1 cellular context compared by ENCODE assay signal in genomic region chr14:99603965-99604765, GRCh38.
TF ChIP-seq lines count a peak whose summit lies in the region.

CCDC85C (minus strand) TSS chr14:99604207; CDS start chr14:99603959, 248 bp downstream.

TF ChIP-seq in HepG2, 621 proteins besides CTCF, POLR2A, EP300 and RAD21 (continued from another document and continues in another):
- TF ChIP-seq ZFP1 (CRISPR knock-in tag; IDR thresholded peaks at IDR 0.05): no peak
- no peak for TF ChIP-seq ZNF619 (CRISPR knock-in tag; IDR thresholded peaks at IDR 0.05)
- TF ChIP-seq, protein P1, sequence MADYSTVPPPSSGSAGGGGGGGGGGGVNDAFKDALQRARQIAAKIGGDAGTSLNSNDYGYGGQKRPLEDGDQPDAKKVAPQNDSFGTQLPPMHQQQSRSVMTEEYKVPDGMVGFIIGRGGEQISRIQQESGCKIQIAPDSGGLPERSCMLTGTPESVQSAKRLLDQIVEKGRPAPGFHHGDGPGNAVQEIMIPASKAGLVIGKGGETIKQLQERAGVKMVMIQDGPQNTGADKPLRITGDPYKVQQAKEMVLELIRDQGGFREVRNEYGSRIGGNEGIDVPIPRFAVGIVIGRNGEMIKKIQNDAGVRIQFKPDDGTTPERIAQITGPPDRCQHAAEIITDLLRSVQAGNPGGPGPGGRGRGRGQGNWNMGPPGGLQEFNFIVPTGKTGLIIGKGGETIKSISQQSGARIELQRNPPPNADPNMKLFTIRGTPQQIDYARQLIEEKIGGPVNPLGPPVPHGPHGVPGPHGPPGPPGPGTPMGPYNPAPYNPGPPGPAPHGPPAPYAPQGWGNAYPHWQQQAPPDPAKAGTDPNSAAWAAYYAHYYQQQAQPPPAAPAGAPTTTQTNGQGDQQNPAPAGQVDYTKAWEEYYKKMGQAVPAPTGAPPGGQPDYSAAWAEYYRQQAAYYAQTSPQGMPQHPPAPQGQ (CRISPR knock-in tag; IDR thresholded peaks at IDR 0.05; ENCODE audit: borderline replicate concordance): no peak
- no peak for TF ChIP-seq ZNF572 (CRISPR knock-in tag; IDR thresholded peaks at IDR 0.05)
- no peak for TF ChIP-seq SNAPC5 (CRISPR knock-in tag; IDR thresholded peaks at IDR 0.05; ENCODE audit: borderline replicate concordance)
- TF ChIP-seq FOXP4 (CRISPR knock-in tag; IDR thresholded peaks at IDR 0.05): no peak; the same call in 1 of the 2 replicates
- no peak for TF ChIP-seq ZNF598 (CRISPR knock-in tag; IDR thresholded peaks at IDR 0.05; ENCODE audit: borderline replicate concordance)
- peak; percentile 42 for TF ChIP-seq ZFX (CRISPR knock-in tag; IDR thresholded peaks at IDR 0.05; ENCODE audit: low read depth)
- no peak for TF ChIP-seq PAF1 (CRISPR knock-in tag; IDR thresholded peaks at IDR 0.05)
- TF ChIP-seq, protein P2, sequence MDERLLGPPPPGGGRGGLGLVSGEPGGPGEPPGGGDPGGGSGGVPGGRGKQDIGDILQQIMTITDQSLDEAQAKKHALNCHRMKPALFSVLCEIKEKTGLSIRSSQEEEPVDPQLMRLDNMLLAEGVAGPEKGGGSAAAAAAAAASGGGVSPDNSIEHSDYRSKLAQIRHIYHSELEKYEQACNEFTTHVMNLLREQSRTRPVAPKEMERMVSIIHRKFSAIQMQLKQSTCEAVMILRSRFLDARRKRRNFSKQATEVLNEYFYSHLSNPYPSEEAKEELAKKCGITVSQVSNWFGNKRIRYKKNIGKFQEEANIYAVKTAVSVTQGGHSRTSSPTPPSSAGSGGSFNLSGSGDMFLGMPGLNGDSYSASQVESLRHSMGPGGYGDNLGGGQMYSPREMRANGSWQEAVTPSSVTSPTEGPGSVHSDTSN (CRISPR knock-in tag; IDR thresholded peaks at IDR 0.05): no peak
- TF ChIP-seq FOXK1 (CRISPR knock-in tag; IDR thresholded peaks at IDR 0.05; ENCODE audit: borderline replicate concordance, low read depth): no peak; the same call in 1 of the 2 replicates
- no peak for TF ChIP-seq THRA (CRISPR knock-in tag; IDR thresholded peaks at IDR 0.05; ENCODE audit: borderline replicate concordance)
- TF ChIP-seq PRDM15 (CRISPR knock-in tag; IDR thresholded peaks at IDR 0.05): no peak
- TF ChIP-seq SMARCE1 (IDR thresholded peaks at IDR 0.05; ENCODE audit: borderline replicate concordance): no peak
- no peak for TF ChIP-seq CC2D1A (CRISPR knock-in tag; IDR thresholded peaks at IDR 0.05)
- TF ChIP-seq ZNF251 (CRISPR knock-in tag; IDR thresholded peaks at IDR 0.05): no peak
- TF ChIP-seq NFATC3 (CRISPR knock-in tag; IDR thresholded peaks at IDR 0.05): no peak
- TF ChIP-seq CAMTA2 (CRISPR knock-in tag; IDR thresholded peaks at IDR 0.05; ENCODE audit: borderline replicate concordance): no peak
- TF ChIP-seq KLF12 (CRISPR knock-in tag; IDR thresholded peaks at IDR 0.05; ENCODE audit: borderline replicate concordance): peak; percentile 71; the same call in 1 of the 2 replicates
- no peak for TF ChIP-seq AGO1 (IDR thresholded peaks at IDR 0.05; ENCODE audit: low read depth, low read length, poor library complexity, severe bottlenecking)
- no peak for TF ChIP-seq ISX (CRISPR knock-in tag; conservative IDR thresholded peaks at IDR 0.05)
- TF ChIP-seq TEF (CRISPR knock-in tag; IDR thresholded peaks at IDR 0.05): no peak
- no peak for TF ChIP-seq ZNF883 (CRISPR knock-in tag; IDR thresholded peaks at IDR 0.05; ENCODE audit: not compliant biosample characterization)
- TF ChIP-seq, protein P3, sequence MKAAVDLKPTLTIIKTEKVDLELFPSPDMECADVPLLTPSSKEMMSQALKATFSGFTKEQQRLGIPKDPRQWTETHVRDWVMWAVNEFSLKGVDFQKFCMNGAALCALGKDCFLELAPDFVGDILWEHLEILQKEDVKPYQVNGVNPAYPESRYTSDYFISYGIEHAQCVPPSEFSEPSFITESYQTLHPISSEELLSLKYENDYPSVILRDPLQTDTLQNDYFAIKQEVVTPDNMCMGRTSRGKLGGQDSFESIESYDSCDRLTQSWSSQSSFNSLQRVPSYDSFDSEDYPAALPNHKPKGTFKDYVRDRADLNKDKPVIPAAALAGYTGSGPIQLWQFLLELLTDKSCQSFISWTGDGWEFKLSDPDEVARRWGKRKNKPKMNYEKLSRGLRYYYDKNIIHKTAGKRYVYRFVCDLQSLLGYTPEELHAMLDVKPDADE (CRISPR knock-in tag; IDR thresholded peaks at IDR 0.05): no peak
- TF ChIP-seq KDM3A (CRISPR knock-in tag; IDR thresholded peaks at IDR 0.05; ENCODE audit: low read depth): no peak
- TF ChIP-seq HNRNPUL1 (IDR thresholded peaks at IDR 0.05; ENCODE audit: low read depth, low read length): no peak
- TF ChIP-seq ZNF383 (CRISPR knock-in tag; IDR thresholded peaks at IDR 0.05; ENCODE audit: borderline replicate concordance): no peak
- TF ChIP-seq TCF7 (IDR thresholded peaks at IDR 0.05; ENCODE audit: low read depth): no peak
- peak; percentile 57 for TF ChIP-seq SKI (IDR thresholded peaks at IDR 0.05; ENCODE audit: partially characterized antibody)
- TF ChIP-seq ZNF441 (CRISPR knock-in tag; IDR thresholded peaks at IDR 0.05; ENCODE audit: borderline replicate concordance): no peak
- TF ChIP-seq TAF1 (CRISPR knock-in tag; IDR thresholded peaks at IDR 0.05): peak; percentile 13; the same call in 1 of the 2 replicates
- TF ChIP-seq MED8 (CRISPR knock-in tag; IDR thresholded peaks at IDR 0.05; ENCODE audit: insufficient replicate concordance): peak; percentile 6
- no peak for TF ChIP-seq CENPX (CRISPR knock-in tag; IDR thresholded peaks at IDR 0.05)
- no peak for TF ChIP-seq ATF7-NPFF (CRISPR knock-in tag; IDR thresholded peaks at IDR 0.05; ENCODE audit: low read depth)
- TF ChIP-seq, protein P4, sequence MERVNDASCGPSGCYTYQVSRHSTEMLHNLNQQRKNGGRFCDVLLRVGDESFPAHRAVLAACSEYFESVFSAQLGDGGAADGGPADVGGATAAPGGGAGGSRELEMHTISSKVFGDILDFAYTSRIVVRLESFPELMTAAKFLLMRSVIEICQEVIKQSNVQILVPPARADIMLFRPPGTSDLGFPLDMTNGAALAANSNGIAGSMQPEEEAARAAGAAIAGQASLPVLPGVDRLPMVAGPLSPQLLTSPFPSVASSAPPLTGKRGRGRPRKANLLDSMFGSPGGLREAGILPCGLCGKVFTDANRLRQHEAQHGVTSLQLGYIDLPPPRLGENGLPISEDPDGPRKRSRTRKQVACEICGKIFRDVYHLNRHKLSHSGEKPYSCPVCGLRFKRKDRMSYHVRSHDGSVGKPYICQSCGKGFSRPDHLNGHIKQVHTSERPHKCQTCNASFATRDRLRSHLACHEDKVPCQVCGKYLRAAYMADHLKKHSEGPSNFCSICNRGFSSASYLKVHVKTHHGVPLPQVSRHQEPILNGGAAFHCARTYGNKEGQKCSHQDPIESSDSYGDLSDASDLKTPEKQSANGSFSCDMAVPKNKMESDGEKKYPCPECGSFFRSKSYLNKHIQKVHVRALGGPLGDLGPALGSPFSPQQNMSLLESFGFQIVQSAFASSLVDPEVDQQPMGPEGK (CRISPR knock-in tag; IDR thresholded peaks at IDR 0.05): peak; percentile 30; the same call in 1 of the 2 replicates
- TF ChIP-seq ZNF629 (CRISPR knock-in tag; conservative IDR thresholded peaks at IDR 0.05): no peak
- peak; percentile 56 for TF ChIP-seq YY1 (IDR thresholded peaks at IDR 0.05; ENCODE audit: insufficient read depth, insufficient replicate concordance, low read depth, low read length)
- no peak for TF ChIP-seq TBL1XR1 (IDR thresholded peaks at IDR 0.05; ENCODE audit: borderline replicate concordance, low read length, partially characterized antibody)
- TF ChIP-seq MLX (CRISPR knock-in tag; IDR thresholded peaks at IDR 0.05): no peak
- no peak for TF ChIP-seq ZNF75D (CRISPR knock-in tag; IDR thresholded peaks at IDR 0.05; ENCODE audit: borderline replicate concordance)
- TF ChIP-seq, protein P5, sequence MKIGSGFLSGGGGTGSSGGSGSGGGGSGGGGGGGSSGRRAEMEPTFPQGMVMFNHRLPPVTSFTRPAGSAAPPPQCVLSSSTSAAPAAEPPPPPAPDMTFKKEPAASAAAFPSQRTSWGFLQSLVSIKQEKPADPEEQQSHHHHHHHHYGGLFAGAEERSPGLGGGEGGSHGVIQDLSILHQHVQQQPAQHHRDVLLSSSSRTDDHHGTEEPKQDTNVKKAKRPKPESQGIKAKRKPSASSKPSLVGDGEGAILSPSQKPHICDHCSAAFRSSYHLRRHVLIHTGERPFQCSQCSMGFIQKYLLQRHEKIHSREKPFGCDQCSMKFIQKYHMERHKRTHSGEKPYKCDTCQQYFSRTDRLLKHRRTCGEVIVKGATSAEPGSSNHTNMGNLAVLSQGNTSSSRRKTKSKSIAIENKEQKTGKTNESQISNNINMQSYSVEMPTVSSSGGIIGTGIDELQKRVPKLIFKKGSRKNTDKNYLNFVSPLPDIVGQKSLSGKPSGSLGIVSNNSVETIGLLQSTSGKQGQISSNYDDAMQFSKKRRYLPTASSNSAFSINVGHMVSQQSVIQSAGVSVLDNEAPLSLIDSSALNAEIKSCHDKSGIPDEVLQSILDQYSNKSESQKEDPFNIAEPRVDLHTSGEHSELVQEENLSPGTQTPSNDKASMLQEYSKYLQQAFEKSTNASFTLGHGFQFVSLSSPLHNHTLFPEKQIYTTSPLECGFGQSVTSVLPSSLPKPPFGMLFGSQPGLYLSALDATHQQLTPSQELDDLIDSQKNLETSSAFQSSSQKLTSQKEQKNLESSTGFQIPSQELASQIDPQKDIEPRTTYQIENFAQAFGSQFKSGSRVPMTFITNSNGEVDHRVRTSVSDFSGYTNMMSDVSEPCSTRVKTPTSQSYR (CRISPR knock-in tag; IDR thresholded peaks at IDR 0.05; ENCODE audit: borderline replicate concordance): no peak
- no peak for TF ChIP-seq ZNF34 (CRISPR knock-in tag; IDR thresholded peaks at IDR 0.05; ENCODE audit: borderline replicate concordance)
- TF ChIP-seq MXD4 (CRISPR knock-in tag; IDR thresholded peaks at IDR 0.05): no peak
- TF ChIP-seq HOXA9 (CRISPR knock-in tag; IDR thresholded peaks at IDR 0.05; ENCODE audit: borderline replicate concordance): no peak
- peak in 1 of 2 experiments; percentile 37; a peak in 1 of 4 replicates for TF ChIP-seq KLF16 (CRISPR knock-in tag; IDR thresholded peaks at IDR 0.05)
- TF ChIP-seq POLR2AphosphoS5 (IDR thresholded peaks at IDR 0.05; ENCODE audit: low read depth, low read length): peak; percentile 27; the same call in 1 of the 2 replicates
